Comparison of ENCODE assay signal across 9 cellular contexts in genomic region chr15:73924258-73924921, GRCh38. TPM values are rescaled to one million over a fixed set of nuclear protein-coding genes. Genes with fewer than 3 reads are reported as not detected.
DNase-seq lines count a peak whose midpoint lies in the region; ATAC-seq, FAIRE-seq and TF ChIP-seq lines count a peak whose summit lies in the region.
"Had no signal": no experiment of that assay in that cellular context is flagged by ENCODE, and none has a peak within 500 bp of the region (broad histone marks: within the 10 kb centered on the region; RNA-seq: fewer than 3 reads in every experiment).

No MANE protein-coding gene starts in this region.

- H3K9me3 ChIP-seq in keratinocyte (ENCODE audit: control insufficient read depth, low read depth, low read length): no peaks in the 10 kb centered on the region

- peak; percentile 61 for ATAC-seq in stimulated activated naive CD8-positive, alpha-beta T cell treated with anti-CD3 and anti-CD28 coated beads, Interleukin-15, Interleukin-2, amounts not matched to agents 100 U/mL and 50 U/mL, for 24 hours
- ATAC-seq in HG02642 (IDR thresholded peaks at IDR 0.05; ENCODE audit: poor library complexity, unreplicated experiment): no peak

- dilution Hi-C loops in keratinocyte (cut with MboI; ENCODE audit: extremely low pct_ligation_motif_present, low sequenced_read_pairs): no loop called here

- in situ Hi-C loops in G401 (cut with HindIII; ENCODE audit: low sequenced_read_pairs): no loop called here

- no peaks in the 10 kb centered on the region for H3K79me2 ChIP-seq in keratinocyte (ENCODE audit: control insufficient read depth, insufficient read depth, low read length)

- peak overlapping the region; percentile 31 for H3K4me2 ChIP-seq in keratinocyte (ENCODE audit: control insufficient read depth, extremely low read depth, insufficient read depth, low read depth, low read length)

- H4K20me1 ChIP-seq in keratinocyte (ENCODE audit: control insufficient read depth, extremely low read depth, insufficient read depth, low read length): no peaks in the 10 kb centered on the region

- peaks cover 33% of the 10 kb centered on the region for H3K4me1 ChIP-seq in keratinocyte (ENCODE audit: control insufficient read depth, extremely low read depth, insufficient read depth, low read length)

- peak; percentile 82 for FAIRE-seq in keratinocyte (lab: Jason Lieb, UNC)

- H3K27ac ChIP-seq in angular gyrus (ENCODE audit: low read depth, low read length) (peak overlapping the region; percentile 17), keratinocyte (ENCODE audit: control insufficient read depth, insufficient read depth, low read length) (peak overlapping the region; percentile 30)

- H3K9me1 ChIP-seq in keratinocyte (ENCODE audit: control insufficient read depth, extremely low read depth, insufficient read depth, low read length): no peaks in the 10 kb centered on the region

- peak; percentile 23 for DNase-seq in G401 (ENCODE audit: low spot score)
- peak; percentile 43 to 78 for DNase-seq in NCI-H446 (lab: John Stamatoyannopoulos, UW)
- no peak for DNase-seq in keratinocyte (ENCODE audit: low read depth, low spot score)
- DNase-seq in stimulated activated naive CD8-positive, alpha-beta T cell treated with anti-CD3 and anti-CD28 coated beads, Interleukin-15, Interleukin-2, amounts not matched to agents 100 U/mL and 50 U/mL, for 24 hours: peak; percentile 30
- DNase-seq in GOT3 (lab: John Stamatoyannopoulos, UW): no peak
- no peak for DNase-seq in NCI-H1930 (lab: John Stamatoyannopoulos, UW)

- TF ChIP-seq CTCF in keratinocyte (optimal IDR thresholded peaks at IDR 0.05 in 1 of 3, IDR thresholded peaks at IDR 0.05 in 1 of 3, conservative IDR thresholded peaks at IDR 0.05 in 1 of 3; ENCODE audit: extremely low read depth in 1 of 3, insufficient read depth in 2 of 3, low read length in 3 of 3): no peak

- no peaks in the 10 kb centered on the region for H3K27me3 ChIP-seq in keratinocyte (ENCODE audit: control insufficient read depth, extremely low read depth, insufficient read depth, low read length)

- no peak overlapping the region for H3K4me3 ChIP-seq in keratinocyte (ENCODE audit: control insufficient read depth in 2 of 3, extremely low read depth in 1 of 3, insufficient read depth in 2 of 3, low read depth in 1 of 3, low read length in 3 of 3)

- H3K36me3 ChIP-seq in keratinocyte (ENCODE audit: control insufficient read depth in 2 of 2, extremely low read depth in 1 of 2, insufficient read depth in 2 of 2, low read length in 2 of 2): no peaks in the 10 kb centered on the region

- H3K9ac ChIP-seq in keratinocyte (ENCODE audit: control insufficient read depth, extremely low read depth, insufficient read depth, low read length): no peak overlapping the region

- peak overlapping the region; percentile 84 for H2AFZ ChIP-seq in keratinocyte (ENCODE audit: control insufficient read depth, low read length)

RNA-seq across cellular contexts. Expression of gene LOXL1, which starts 1.9 kb away (rescaled TPM):
- 77.4 and 117 TPM in 2 replicates for total RNA-seq in G401 (2014; rRNA removed; shearing (Covaris generic))
- polyA plus RNA-seq in keratinocyte: 8.8 to 14.8 TPM (median 9.2 TPM) in 3 replicates
- polyA plus RNA-seq in keratinocyte (2011; ENCODE audit: low read depth): 3.7 TPM
- 8.2 and 13.2 TPM in 2 replicates for polyA plus RNA-seq in keratinocyte (2011; cell fraction: cytosol; rRNA removed)
- 13.6 and 28.2 TPM in 2 replicates for polyA plus RNA-seq in keratinocyte (2011; cell fraction: nucleus; rRNA removed)
- 10.2 and 14.9 TPM in 2 replicates for polyA plus RNA-seq in keratinocyte (2012; ENCODE audit: low replicate concordance)
- 18.3 to 36.7 TPM (median 23.4 TPM) in 3 replicates for polyA minus RNA-seq in keratinocyte
- 22.6 TPM for polyA minus RNA-seq in keratinocyte (2011; cell fraction: cytosol; rRNA and poly(A)+ RNA removed)
- 13.4 and 20.4 TPM in 2 replicates for polyA minus RNA-seq in keratinocyte (2011; cell fraction: nucleus; rRNA and poly(A)+ RNA removed)

RNA-seq across cellular contexts. Expression of gene TBC1D21, which starts 51.0 kb away (rescaled TPM):
- total RNA-seq in G401 (2014; rRNA removed; shearing (Covaris generic)): not detected in 2 replicates
- not detected in 3 replicates for polyA plus RNA-seq in keratinocyte
- not detected for polyA plus RNA-seq in keratinocyte (2011; ENCODE audit: low read depth)
- not detected in 2 replicates for polyA plus RNA-seq in keratinocyte (2011; cell fraction: cytosol; rRNA removed)
- polyA plus RNA-seq in keratinocyte (2011; cell fraction: nucleus; rRNA removed): not detected in 2 replicates
- polyA plus RNA-seq in keratinocyte (2012; ENCODE audit: low replicate concordance): not detected in 2 replicates
- polyA minus RNA-seq in keratinocyte: not detected in 3 replicates
- polyA minus RNA-seq in keratinocyte (2011; cell fraction: cytosol; rRNA and poly(A)+ RNA removed): not detected
- polyA minus RNA-seq in keratinocyte (2011; cell fraction: nucleus; rRNA and poly(A)+ RNA removed): not detected in 2 replicates
- polyA plus RNA-seq: neural cell had no signal

Comparison
In these comparisons a context has a peak if more than half of its experiments do, and no peak if none do; other contexts are left out.
1. DNase-seq: peak in G401 (single experiment), NCI-H446 (2 of 2) and stimulated activated naive CD8-positive, alpha-beta T cell treated with anti-CD3 and anti-CD28 coated beads, Interleukin-15, Interleukin-2, amounts not matched to agents 100 U/mL and 50 U/mL, for 24 hours (single experiment); none in keratinocyte (single experiment), GOT3 (single experiment) and NCI-H1930 (0 of 2).